Comparison of ENCODE assay signal across 24 cellular contexts in genomic region chr14:79708991-79709390, GRCh38.
A peak's percentile ranks its signal among the peaks of the same experiment; 100 is the strongest.
DNase-seq lines count a peak whose midpoint lies in the region; ATAC-seq and TF ChIP-seq lines count a peak whose summit lies in the region.
"Had no signal": no experiment of that assay in that cellular context is flagged by ENCODE, and none has a peak within 500 bp of the region (broad histone marks: within the 10 kb centered on the region; RNA-seq: fewer than 3 reads in every experiment).

No MANE protein-coding gene starts in this region.

- H3K27me3 ChIP-seq in neural cell (ENCODE audit: insufficient read depth, low read depth, low read length) (no peaks in the 10 kb centered on the region), Karpas-422 (ENCODE audit: low read length) (no peaks in the 10 kb centered on the region)
- H3K27me3 ChIP-seq: MG63, Peyer's patch, tibial artery had no signal

- H3F3A ChIP-seq in neural cell (ENCODE audit: insufficient read depth, low read length, poor library complexity, severe bottlenecking): peaks cover 12% of the 10 kb centered on the region

- H3K4me1 ChIP-seq in HEK293 (ENCODE audit: control insufficient read depth, insufficient read depth, low read length) (peaks cover 37% of the 10 kb centered on the region), Karpas-422 (ENCODE audit: low read length) (no peaks in the 10 kb centered on the region)
- H3K4me1 ChIP-seq: HAP-1, Peyer's patch, prostate gland, tibial artery had no signal

- H3K4me3 ChIP-seq in HEK293 (ENCODE audit: low read depth, low read length): no peak overlapping the region
- no peak overlapping the region for H3K4me3 ChIP-seq in choroid plexus epithelial cell (ENCODE audit: low read depth, low read length)
- H3K4me3 ChIP-seq in neural cell (ENCODE audit: low read length): peak overlapping the region; percentile 28
- H3K4me3 ChIP-seq in lower leg skin (ENCODE audit: low read depth, poor library complexity, severe bottlenecking): no peak overlapping the region
- H3K4me3 ChIP-seq in Karpas-422 (ENCODE audit: low read length): no peak overlapping the region
- H3K4me3 ChIP-seq: HAP-1, MG63, Peyer's patch, prostate gland, tibial artery had no signal

- WGBS in lower leg skin, 2 donors: 29 to 54% methylated on average over 5 of the region's 5 CpGs

- H3K9me2 ChIP-seq in neural cell (ENCODE audit: insufficient read depth, low read length): no peaks in the 10 kb centered on the region
- no peaks in the 10 kb centered on the region for H3K9me2 ChIP-seq in Karpas-422 (replicated peaks; ENCODE audit: insufficient read depth, low read length)

- peak overlapping the region; percentile 63 for H3K4me2 ChIP-seq in neural cell (ENCODE audit: low read length)
- H3K4me2 ChIP-seq in Karpas-422 (ENCODE audit: low read depth, low read length, poor library complexity, severe bottlenecking): no peak overlapping the region

- DNase-seq in NCI-H226 (peak; percentile 81), choroid plexus epithelial cell (ENCODE audit: low read depth) (peak; percentile 62), lower leg skin (ENCODE audit: low spot score in 2 of 2) (no peak), Karpas-422 (no peak)
- DNase-seq: activated CD4-positive, alpha-beta memory T cell treated with anti-CD3 and anti-CD28 coated beads, Interleukin-2, amount 10 ng/mL, durations not matched to agents 7 days and 5 days; activated T-cell treated with anti-CD3 and anti-CD28 coated beads for 4 hours; amniotic stem cell; CD8-positive, alpha-beta T cell; central memory CD4-positive, alpha-beta T cell; left colon; MG63; NCI-H1436 treated with DMSO at 0.1 percent for 48 hours; Peyer's patch; stimulated activated CD4-positive, alpha-beta T cell treated with anti-CD3 and anti-CD28 coated beads, Interleukin-2, amount 100 ng/mL, for 24 hours; stimulated activated naive CD4-positive, alpha-beta T cell treated with Interleukin-2 at 50 U/mL for 16 hours; T-helper 9 cell; tibial artery had no signal

- H3K27ac ChIP-seq in HEK293 (ENCODE audit: extremely low read depth, low read depth, low read length) (no peak overlapping the region), neural cell (ENCODE audit: low read length) (peak overlapping the region; percentile 69), Karpas-422 (ENCODE audit: low read length) (no peak overlapping the region)
- H3K27ac ChIP-seq: epithelial cell of prostate, Peyer's patch, prostate gland, tibial artery had no signal

- TF ChIP-seq RAD21 in neural cell (conservative IDR thresholded peaks at IDR 0.05): no peak

- H3K9me3 ChIP-seq in HEK293 (ENCODE audit: control insufficient read depth, insufficient read depth, low read depth, low read length): no peaks in the 10 kb centered on the region
- no peaks in the 10 kb centered on the region for H3K9me3 ChIP-seq in neural cell (ENCODE audit: low read length)
- H3K9me3 ChIP-seq in Karpas-422 (ENCODE audit: low read length): no peaks in the 10 kb centered on the region
- H3K9me3 ChIP-seq: HAP-1, MG63, Peyer's patch, prostate gland, tibial artery had no signal

- H3K9ac ChIP-seq in neural cell (ENCODE audit: low read length): peak overlapping the region; percentile 7
- no peak overlapping the region for H3K9ac ChIP-seq in Karpas-422 (ENCODE audit: low read length)

- ATAC-seq in HG02759 (IDR thresholded peaks at IDR 0.05; ENCODE audit: unreplicated experiment): no peak
- ATAC-seq: CD8-positive, alpha-beta T cell; left colon; WTC11 had no signal

- intact Hi-C loops in lower leg skin (cut with DNase I; ENCODE audit: low total_unique reads): no loop called here

- no peaks in the 10 kb centered on the region for H3K79me2 ChIP-seq in neural cell (replicated peaks; ENCODE audit: insufficient read depth, low read length)
- H3K79me2 ChIP-seq in Karpas-422 (ENCODE audit: low read length): no peaks in the 10 kb centered on the region

- CTCF ChIA-PET in HEK293 (lab: Yijun Ruan, JAX): no interaction called here

- no peak for TF ChIP-seq POLR2A in lower leg skin (IDR thresholded peaks at IDR 0.05)

- no peaks in the 10 kb centered on the region for H3K36me3 ChIP-seq in HEK293 (ENCODE audit: control insufficient read depth in 2 of 2, insufficient read depth in 1 of 2, low read length in 2 of 2)
- no peaks in the 10 kb centered on the region for H3K36me3 ChIP-seq in neural cell (ENCODE audit: insufficient read depth, low read length)
- H3K36me3 ChIP-seq in Karpas-422 (ENCODE audit: insufficient read depth, low read length): no peaks in the 10 kb centered on the region
- H3K36me3 ChIP-seq: HAP-1, MG63, Peyer's patch, prostate gland, tibial artery had no signal

- H2AFZ ChIP-seq in neural cell (ENCODE audit: low read depth, low read length) (no peak overlapping the region), Karpas-422 (ENCODE audit: low read length) (no peak overlapping the region)

- TF ChIP-seq EP300 in neural cell (conservative IDR thresholded peaks at IDR 0.05; ENCODE audit: poor library complexity, severe bottlenecking): no peak

- H4K20me1 ChIP-seq in neural cell (ENCODE audit: insufficient read depth) (no peaks in the 10 kb centered on the region), Karpas-422 (ENCODE audit: insufficient read depth, low read depth, low read length) (no peaks in the 10 kb centered on the region)

- TF ChIP-seq CTCF in HEK293 (tag by site-specific recombination; IDR thresholded peaks at IDR 0.05) (no peak), choroid plexus epithelial cell (conservative IDR thresholded peaks at IDR 0.05; ENCODE audit: low read depth, low read length) (no peak), neural cell (IDR thresholded peaks at IDR 0.05; ENCODE audit: poor library complexity, severe bottlenecking) (no peak), lower leg skin (IDR thresholded peaks at IDR 0.05) (no peak)

- POLR2A ChIA-PET in HEK293 (lab: Yijun Ruan, JAX): no interaction called here

TF ChIP-seq in HEK293, 187 proteins besides CTCF, POLR2A, EP300 and RAD21 (continues in another document):
- TF ChIP-seq ZNF214 (tag by site-specific recombination; IDR thresholded peaks at IDR 0.05; ENCODE audit: borderline replicate concordance): no peak
- peak; percentile 82 for TF ChIP-seq ZBTB6 (tag by site-specific recombination; IDR thresholded peaks at IDR 0.05)
- TF ChIP-seq ZNF660 (tag by site-specific recombination; IDR thresholded peaks at IDR 0.05): peak; percentile 71
- peak; percentile 40 for TF ChIP-seq GLIS1 (tag by site-specific recombination; IDR thresholded peaks at IDR 0.05)
- no peak for TF ChIP-seq ZNF37A (tag by site-specific recombination; IDR thresholded peaks at IDR 0.05)
- TF ChIP-seq ZNF433 (tag by site-specific recombination; IDR thresholded peaks at IDR 0.05; ENCODE audit: low read depth): no peak
- TF ChIP-seq SETDB1 (IDR thresholded peaks at IDR 0.05; ENCODE audit: insufficient read length, low read length): no peak
- TF ChIP-seq ZNF624 (tag by site-specific recombination; IDR thresholded peaks at IDR 0.05): no peak
- 0 out of 2 replicates have a peak, but pooled peaks have one; percentile 2 for TF ChIP-seq ZNF654 (tag by site-specific recombination; IDR thresholded peaks at IDR 0.05; ENCODE audit: low read depth)
- no peak for TF ChIP-seq ZNF555 (tag by site-specific recombination; conservative IDR thresholded peaks at IDR 0.05)
- TF ChIP-seq ZEB2 (tag by site-specific recombination; IDR thresholded peaks at IDR 0.05): 0 out of 2 replicates have a peak, but pooled peaks have one; percentile 29

TF ChIP-seq in neural cell, 6 proteins besides CTCF, POLR2A, EP300 and RAD21:
- TF ChIP-seq SMC3 (conservative IDR thresholded peaks at IDR 0.05; ENCODE audit: poor library complexity) (no peak), REST (IDR thresholded peaks at IDR 0.05; ENCODE audit: borderline replicate concordance) (no peak), POLR2AphosphoS5 (IDR thresholded peaks at IDR 0.05) (no peak), EZH2 (IDR thresholded peaks at IDR 0.05; ENCODE audit: borderline replicate concordance, insufficient read depth, low read length, poor library complexity, severe bottlenecking) (no peak), TAF1 (IDR thresholded peaks at IDR 0.05; ENCODE audit: low read depth) (no peak), MXI1 (conservative IDR thresholded peaks at IDR 0.05; ENCODE audit: poor library complexity, severe bottlenecking) (no peak)
TF ChIP-seq in neural cell: peak in this region for 0.

Comparison
In these comparisons a context has a peak if more than half of its experiments do, and no peak if none do; other contexts are left out.
1. DNase-seq: peak in NCI-H226 (single experiment) and choroid plexus epithelial cell (single experiment); none in lower leg skin (0 of 2) and Karpas-422 (single experiment).